Comparison of ENCODE assay signal across 9 cellular contexts in genomic region chr11:109853156-109853776, GRCh38.
DNase-seq lines count a peak whose midpoint lies in the region; ATAC-seq and TF ChIP-seq lines count a peak whose summit lies in the region.
"Had no signal": no experiment of that assay in that cellular context is flagged by ENCODE, and none has a peak within 500 bp of the region (broad histone marks: within the 10 kb centered on the region; RNA-seq: fewer than 3 reads in every experiment).

No MANE protein-coding gene starts in this region.

- H3K4me3 ChIP-seq in thyroid gland (replicated peaks in 1 of 3) (no peak overlapping the region), vagina (no peak overlapping the region)
- H3K4me3 ChIP-seq: skin epidermis had no signal

- peak; percentile 74 for TF ChIP-seq CTCF in AG09319 (IDR thresholded peaks at IDR 0.05; ENCODE audit: low read depth, low read length)
- peak in 3 of 6 experiments; percentile 17 to 40 (median 31) for TF ChIP-seq CTCF in thyroid gland (IDR thresholded peaks at IDR 0.05)
- TF ChIP-seq CTCF in vagina (IDR thresholded peaks at IDR 0.05) = no peak

- TF ChIP-seq POLR2A in thyroid gland (IDR thresholded peaks at IDR 0.05) = no peak
- TF ChIP-seq POLR2A in vagina (IDR thresholded peaks at IDR 0.05) = no peak

- H3K27me3 ChIP-seq in thyroid gland = no peaks in the 10 kb centered on the region
- no peaks in the 10 kb centered on the region for H3K27me3 ChIP-seq in vagina

- intact Hi-C loops in thyroid gland (cut with DNase I) = no loop called here
- intact Hi-C loops in vagina (cut with DNase I) = no loop called here

- H3K9me3 ChIP-seq in thyroid gland (no peaks in the 10 kb centered on the region), vagina (no peaks in the 10 kb centered on the region)

- ATAC-seq in GM18508 (IDR thresholded peaks at IDR 0.05; ENCODE audit: insufficient read depth, unreplicated experiment) (peak; percentile 88), HG03064 (IDR thresholded peaks at IDR 0.05; ENCODE audit: low read depth, unreplicated experiment) (peak; percentile 61)

- no peaks in the 10 kb centered on the region for H3K4me1 ChIP-seq in thyroid gland
- no peaks in the 10 kb centered on the region for H3K4me1 ChIP-seq in vagina

- peak; percentile 70 for DNase-seq in AG09319 (ENCODE audit: extremely low read depth, low read depth)
- peak; percentile 45 for DNase-seq in NCI-H460 (ENCODE audit: extremely low read depth, low read depth)
- DNase-seq in dermis blood vessel endothelial cell = peak; percentile 88
- peak; percentile 82 for DNase-seq in renal cortical epithelial cell (ENCODE audit: low read depth)
- no peak for DNase-seq in thyroid gland
- no peak for DNase-seq in vagina (ENCODE audit: extremely low spot score in 2 of 2)

- no peak overlapping the region for H3K27ac ChIP-seq in thyroid gland
- H3K27ac ChIP-seq in vagina = no peak overlapping the region
- H3K27ac ChIP-seq: skin epidermis had no signal

- WGBS in thyroid gland, 2 donors = 65 to 68% methylated on average over 5 of the region's 5 CpGs

- H3K36me3 ChIP-seq in thyroid gland (no peaks in the 10 kb centered on the region), vagina (no peaks in the 10 kb centered on the region)

Comparison
In these comparisons a context has a peak if more than half of its experiments do, and no peak if none do; other contexts are left out.
1. DNase-seq: peak in AG09319 (single experiment), NCI-H460 (single experiment), dermis blood vessel endothelial cell (single experiment) and renal cortical epithelial cell (single experiment); none in thyroid gland (0 of 2) and vagina (0 of 2).